Comparison of ENCODE assay signal across 1 cellular context in genomic region chr6:158573542-158573931, GRCh38.
TF ChIP-seq lines count a peak whose summit lies in the region.

No MANE protein-coding gene starts in this region.

TF ChIP-seq in GM23338, 12 proteins besides CTCF, POLR2A, EP300 and RAD21 (continued from another document):
- no peak for TF ChIP-seq ZNF462 (CRISPR knock-in tag; IDR thresholded peaks at IDR 0.05)
